26 cellular contexts compared by ENCODE assay signal in genomic region chr4:40881851-40882250, GRCh38.
DNase-seq lines count a peak whose midpoint lies in the region; ATAC-seq and TF ChIP-seq lines count a peak whose summit lies in the region.
"Had no signal": no experiment of that assay in that cellular context is flagged by ENCODE, and none has a peak within 500 bp of the region (broad histone marks: within the 10 kb centered on the region; RNA-seq: fewer than 3 reads in every experiment).

No MANE protein-coding gene starts in this region.

- H3K27me3 Mint-ChIP-seq in H9 (ENCODE audit: low read depth) = no peaks in the 10 kb centered on the region; the same call in 1 of the 2 replicates

- H2BK5ac ChIP-seq in H9 (ENCODE audit: insufficient read length, low read length) = no peak overlapping the region
- no peak overlapping the region for H2BK5ac ChIP-seq in neuronal stem cell (ENCODE audit: low read length)

- intact Hi-C loops in transverse colon (cut with DNase I; ENCODE audit: low total_unique reads) = no loop called here

- H3K79me2 ChIP-seq in H9 (ENCODE audit: insufficient read depth, low read length) = no peaks in the 10 kb centered on the region

- no peaks in the 10 kb centered on the region for H3K27me3 ChIP-seq in H9 (ENCODE audit: insufficient read depth, low read length)
- peaks cover 0 to 3% (median 0%) of the 10 kb centered on the region in 3 experiments for H3K27me3 ChIP-seq in neuronal stem cell (ENCODE audit: control insufficient read depth in 3 of 3, insufficient read depth in 3 of 3, low read depth in 1 of 3, low read length in 3 of 3)
- H3K27me3 ChIP-seq in transverse colon = no peaks in the 10 kb centered on the region
- H3K27me3 ChIP-seq in foreskin keratinocyte = no peaks in the 10 kb centered on the region
- H3K27me3 ChIP-seq: BLaER1 treated with 17β-estradiol and CSF1 and Interleukin-3, amounts not matched to agents 10 nM and 100 nM; SJCRH30 had no signal

- H3K9ac ChIP-seq in H9 (ENCODE audit: extremely low read depth, insufficient read length, low read length) (no peak overlapping the region), neuronal stem cell (ENCODE audit: low read depth, low read length, poor library complexity) (no peak overlapping the region)

- no peak overlapping the region for H2AK5ac ChIP-seq in H9 (ENCODE audit: insufficient read length, low read length)
- no peak overlapping the region for H2AK5ac ChIP-seq in neuronal stem cell (ENCODE audit: low read depth, low read length)

- H3K14ac ChIP-seq in H9 (ENCODE audit: insufficient read depth, low read length) (no peak overlapping the region), neuronal stem cell (ENCODE audit: low read length) (no peak overlapping the region)

- no peak overlapping the region for H3T11ph ChIP-seq in H9 (ENCODE audit: low read length)

- no peak overlapping the region for H2BK20ac ChIP-seq in H9 (ENCODE audit: low read depth, low read length, poor library complexity, severe bottlenecking)

- H3K4me1 ChIP-seq in H9 (ENCODE audit: insufficient read depth, low read length) (no peaks in the 10 kb centered on the region), neuronal stem cell (ENCODE audit: control insufficient read depth in 2 of 2, insufficient read depth in 1 of 2, low read depth in 1 of 2, low read length in 2 of 2) (peaks cover 0 to 4% of the 10 kb centered on the region in 2 donors), transverse colon (no peaks in the 10 kb centered on the region), foreskin keratinocyte (no peaks in the 10 kb centered on the region)
- H3K4me1 ChIP-seq: A549, SJCRH30 had no signal

- TF ChIP-seq CTCF in H9 (conservative IDR thresholded peaks at IDR 0.05) = no peak
- no peak for TF ChIP-seq CTCF in transverse colon (IDR thresholded peaks at IDR 0.05)
- no peak for TF ChIP-seq CTCF in foreskin keratinocyte (conservative IDR thresholded peaks at IDR 0.05)

- H2AFZ ChIP-seq in H9 (ENCODE audit: low read length) (no peak overlapping the region), neuronal stem cell (ENCODE audit: low read length) (peak overlapping the region; percentile 24)
- H2AFZ ChIP-seq: PC-9 had no signal

- TF ChIP-seq EP300 in transverse colon (IDR thresholded peaks at IDR 0.05; ENCODE audit: low read depth) = no peak

- H2BK15ac ChIP-seq in H9 (ENCODE audit: low read depth, low read length) (no peak overlapping the region), neuronal stem cell (ENCODE audit: low read length) (no peak overlapping the region)

- no peak overlapping the region for H3K4me3 Mint-ChIP-seq in H9
- H3K4me3 Mint-ChIP-seq: CD4-positive, alpha-beta T cell had no signal

- no peaks in the 10 kb centered on the region for H3K9me3 Mint-ChIP-seq in H9
- H3K9me3 Mint-ChIP-seq: CD4-positive, alpha-beta T cell had no signal

- DNase-seq in H9 = no peak
- DNase-seq in cerebellum (ENCODE audit: low spot score) = peak; percentile 69
- no peak for DNase-seq in neuronal stem cell (ENCODE audit: low spot score)
- DNase-seq in transverse colon = no peak
- no peak for DNase-seq in foreskin keratinocyte
- DNase-seq: AML-193; CD4-positive, alpha-beta T cell; COR-L47; DMS 273 treated with DMSO at 0.1 percent for 48 hours; DMS79; EL; Karpas-422; NCI-H1092 treated with DMSO at 0.1 percent for 48 hours; NCI-H1436; NCI-H187; NCI-H2081 treated with DMSO at 0.1 percent for 48 hours; NCI-H2171; NCI-H226; NCI-H510A treated with DMSO at 0.1 percent for 48 hours; PC-9; SJCRH30 had no signal

- no peak overlapping the region for H3K4me2 ChIP-seq in H9 (ENCODE audit: insufficient read depth, insufficient read length, low read length)
- H3K4me2 ChIP-seq in neuronal stem cell (ENCODE audit: insufficient read depth, low read length, poor library complexity, severe bottlenecking) = no peak overlapping the region
- H3K4me2 ChIP-seq: A549, PC-9 had no signal

- H4K8ac ChIP-seq in H9 (replicated peaks; ENCODE audit: insufficient read length, low read depth, low read length) (no peak overlapping the region), neuronal stem cell (ENCODE audit: low read depth, low read length) (no peak overlapping the region)

- H3K36me3 Mint-ChIP-seq in H9 (ENCODE audit: insufficient read depth in 1 of 3, low read depth in 3 of 3) = peaks cover 0 to 3% (median 1%) of the 10 kb centered on the region in 3 experiments; a peak in 2 of 7 replicates

- H3K23ac ChIP-seq in H9 (ENCODE audit: insufficient read length, low read depth, low read length) (no peak overlapping the region), neuronal stem cell (ENCODE audit: low read depth, low read length, poor library complexity) (no peak overlapping the region)

- H3K9me3 ChIP-seq in H9 (ENCODE audit: control insufficient read depth, low read depth, low read length) (no peaks in the 10 kb centered on the region), neuronal stem cell (replicated peaks in 1 of 2; ENCODE audit: control insufficient read depth in 2 of 2, insufficient read depth in 1 of 2, low read depth in 1 of 2, low read length in 2 of 2) (no peaks in the 10 kb centered on the region), transverse colon (no peaks in the 10 kb centered on the region)
- H3K9me3 ChIP-seq: A549; BLaER1 treated with 17β-estradiol and CSF1 and Interleukin-3, amounts not matched to agents 10 nM and 100 nM; SJCRH30 had no signal

- H3K79me1 ChIP-seq in H9 (ENCODE audit: insufficient read depth, low read depth, low read length, poor library complexity, severe bottlenecking) (no peaks in the 10 kb centered on the region), neuronal stem cell (ENCODE audit: low read depth, low read length) (no peaks in the 10 kb centered on the region)

- H3K36me3 ChIP-seq in neuronal stem cell (replicated peaks in 1 of 2; ENCODE audit: control insufficient read depth in 2 of 2, insufficient read depth in 2 of 2, low read length in 2 of 2) (no peaks in the 10 kb centered on the region), transverse colon (peaks cover 0 to 4% (median 0%) of the 10 kb centered on the region in 4 donors)

- H2BK120ac ChIP-seq in H9 (ENCODE audit: low read depth, low read length, poor library complexity, severe bottlenecking) = no peak overlapping the region
- H2BK120ac ChIP-seq in neuronal stem cell (ENCODE audit: low read depth, low read length) = no peak overlapping the region

- no peaks in the 10 kb centered on the region for H4K20me1 ChIP-seq in H9 (ENCODE audit: control insufficient read depth, insufficient read depth, insufficient read length)
- H4K20me1 ChIP-seq: BLaER1 treated with 17β-estradiol and CSF1 and Interleukin-3, amounts not matched to agents 10 nM and 100 nM had no signal

- in situ Hi-C loops in transverse colon (cut with MboI; ENCODE audit: low pct_ligation_motif_present in 1 of 4, low pct_unique_long_range_greater_than_20kb in 1 of 4, low sequenced_read_pairs in 3 of 4) = loop anchor here in 1 of 4 donors (25.0 kb wide), 1 partner anchor 145 kb away; the partner anchor contains the start of gene NSUN7

- no peaks in the 10 kb centered on the region for H3K4me1 Mint-ChIP-seq in H9

- no CpG with 5 or more reads among the region's 4 CpGs for WGBS in H9 (ENCODE audit: extremely low coverage, insufficient read length, low lambda C conversion rate)
- WGBS in neuronal stem cell (ENCODE audit: extremely low coverage in 2 of 2, insufficient read length in 2 of 2, insufficient replicate concordance in 1 of 2), 2 donors = no CpG with 5 or more reads among the region's 4 CpGs
- 89 to 94% methylated on average over 1 to 4 of the region's 4 CpGs for WGBS in transverse colon (ENCODE audit: low coverage in 1 of 2), 2 donors

- H2BK12ac ChIP-seq in H9 (ENCODE audit: insufficient read length, low read depth, low read length) (no peak overlapping the region), neuronal stem cell (ENCODE audit: low read length) (no peak overlapping the region)

- H4K91ac ChIP-seq in H9 (ENCODE audit: insufficient read length, low read depth, low read length) (no peak overlapping the region), neuronal stem cell (ENCODE audit: low read depth, low read length, poor library complexity) (no peak overlapping the region)

- H4K5ac ChIP-seq in H9 (ENCODE audit: insufficient read length, low read depth, low read length) = no peak overlapping the region

- H3K56ac ChIP-seq in H9 (ENCODE audit: insufficient read length, low read depth, low read length) = no peak overlapping the region

- peak; percentile 21; the same call in 1 of the 3 replicates for ATAC-seq in SK-N-SH treated with all-trans-retinoic acid at 6 μM for 48 hours
- ATAC-seq in GM21381 (IDR thresholded peaks at IDR 0.05; ENCODE audit: unreplicated experiment) = no peak
- no peak for ATAC-seq in foreskin keratinocyte
- ATAC-seq: A549, Right ventricle myocardium inferior had no signal

- H3K18ac ChIP-seq in H9 (ENCODE audit: insufficient read length, low read depth, low read length) (no peak overlapping the region), neuronal stem cell (ENCODE audit: low read length) (no peak overlapping the region)

- no peak overlapping the region for H3K4me3 ChIP-seq in neuronal stem cell (ENCODE audit: low read length in 2 of 2)
- H3K4me3 ChIP-seq in transverse colon = no peak overlapping the region
- H3K4me3 ChIP-seq: A549; BLaER1 treated with 17β-estradiol and CSF1 and Interleukin-3, amounts not matched to agents 10 nM and 100 nM; PC-9; SJCRH30 had no signal

- no peak for TF ChIP-seq POLR2A in transverse colon (IDR thresholded peaks at IDR 0.05)

- H3K4ac ChIP-seq in H9 (ENCODE audit: low read depth, low read length) (no peak overlapping the region), neuronal stem cell (ENCODE audit: low read length) (no peak overlapping the region)

- H3K27ac ChIP-seq in H9 (ENCODE audit: insufficient read length, low read depth, low read length) = no peak overlapping the region
- H3K27ac ChIP-seq in neuronal stem cell (replicated peaks; ENCODE audit: low read length) = no peak overlapping the region
- no peak overlapping the region for H3K27ac ChIP-seq in transverse colon
- no peak overlapping the region for H3K27ac ChIP-seq in foreskin keratinocyte
- H3K27ac ChIP-seq: A549; BLaER1 treated with 17β-estradiol and CSF1 and Interleukin-3, amounts not matched to agents 10 nM and 100 nM; PC-9; SJCRH30 had no signal

- no peaks in the 10 kb centered on the region for H3K23me2 ChIP-seq in H9 (ENCODE audit: insufficient read length, low read depth, low read length, poor library complexity, severe bottlenecking)

- H3K27ac Mint-ChIP-seq in H9 = peak overlapping the region in 2 of 3 experiments; percentile 12 to 52; a peak in 4 of 7 replicates
- H3K27ac Mint-ChIP-seq: CD4-positive, alpha-beta T cell had no signal

TF ChIP-seq in SK-N-SH treated with all-trans-retinoic acid at 6 μM for 48 hours, 23 proteins besides CTCF, POLR2A, EP300 and RAD21:
- no peak for TF ChIP-seq PPARA (CRISPR knock-in tag; IDR thresholded peaks at IDR 0.05; ENCODE audit: borderline replicate concordance)
- TF ChIP-seq ZNF70 (CRISPR knock-in tag; IDR thresholded peaks at IDR 0.05) = 0 out of 2 replicates have a peak, but pooled peaks have one; percentile 18
- no peak for TF ChIP-seq RARB (CRISPR knock-in tag; IDR thresholded peaks at IDR 0.05)
- no peak for TF ChIP-seq BACH2 (CRISPR knock-in tag; IDR thresholded peaks at IDR 0.05; ENCODE audit: borderline replicate concordance)
- no peak for TF ChIP-seq OSR1 (CRISPR knock-in tag; IDR thresholded peaks at IDR 0.05)
